36 cellular contexts compared by ENCODE assay signal in the genomic region with DNA sequence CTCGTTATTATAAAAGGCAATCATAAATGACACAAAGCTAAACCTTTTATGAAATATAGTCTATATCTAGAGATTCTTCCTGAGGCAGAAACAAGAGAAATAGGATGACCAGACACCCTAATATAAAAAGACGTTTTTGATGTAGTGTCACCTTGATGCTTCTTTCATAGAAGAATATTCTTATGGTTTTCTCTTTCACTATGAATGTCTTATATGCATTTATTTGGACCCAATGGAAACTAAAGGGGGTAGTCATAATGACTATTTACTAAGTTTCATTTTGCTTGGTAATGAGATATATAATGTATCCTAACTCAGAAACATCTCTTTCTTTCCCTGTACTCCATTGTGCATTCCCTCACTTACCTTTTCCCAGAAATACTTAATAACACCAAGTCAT.
"Had no signal": no experiment of that assay in that cellular context is flagged by ENCODE, and none has a peak within 500 bp of the region (broad histone marks: within the 10 kb centered on the region; RNA-seq: fewer than 3 reads in every experiment).

No MANE protein-coding gene starts in this region.

- H3K4me1 Mint-ChIP-seq: activated B cell treated with CpG ODN at 0.5 μM for 24 hours; activated naive CD4-positive, alpha-beta T cell treated with anti-CD3 and anti-CD28 coated beads, Interleukin-2, amount 10 ng/mL, durations not matched to agents 7 days and 5 days; activated naive CD8-positive, alpha-beta T cell treated with anti-CD3 and anti-CD28 coated beads, Interleukin-2, amount 10 ng/mL, durations not matched to agents 7 days and 5 days; brain; central memory CD8-positive, alpha-beta T cell had no signal

- H3K27me3 Mint-ChIP-seq: activated B cell treated with CpG ODN at 0.5 μM for 24 hours; activated CD4-positive, alpha-beta memory T cell treated with anti-CD3 and anti-CD28 coated beads for 36 hours; activated CD4-positive, alpha-beta T cell treated with anti-CD3 and anti-CD28 coated beads, Interleukin-2, amount 10 ng/mL, durations not matched to agents 24 days and 14 days; activated CD8-positive, alpha-beta T cell treated with anti-CD3 and anti-CD28 coated beads for 36 hours; activated naive CD4-positive, alpha-beta T cell treated with anti-CD3 and anti-CD28 coated beads, Interleukin-2, amount 10 ng/mL, durations not matched to agents 7 days and 5 days; activated naive CD4-positive, alpha-beta T cell treated with anti-CD3 and anti-CD28 coated beads, Interleukin-2, amount 50 U/mL, for 24 hours; activated naive CD8-positive, alpha-beta T cell; activated naive CD8-positive, alpha-beta T cell treated with anti-CD3 and anti-CD28 coated beads, Interleukin-2, amount 10 ng/mL, durations not matched to agents 7 days and 5 days; activated naive CD8-positive, alpha-beta T cell treated with anti-CD3 and anti-CD28 coated beads, Interleukin-2, amount 50 U/mL, for 24 hours; central memory CD8-positive, alpha-beta T cell had no signal

- H3K4me3 Mint-ChIP-seq: activated B cell treated with CpG ODN at 0.5 μM for 24 hours; activated CD4-positive, alpha-beta memory T cell treated with anti-CD3 and anti-CD28 coated beads for 36 hours; activated CD4-positive, alpha-beta T cell treated with anti-CD3 and anti-CD28 coated beads, Interleukin-2, amount 10 ng/mL, durations not matched to agents 24 days and 14 days; activated CD8-positive, alpha-beta T cell treated with anti-CD3 and anti-CD28 coated beads for 36 hours; activated naive CD4-positive, alpha-beta T cell treated with anti-CD3 and anti-CD28 coated beads, Interleukin-2, amount 10 ng/mL, durations not matched to agents 7 days and 5 days; activated naive CD4-positive, alpha-beta T cell treated with anti-CD3 and anti-CD28 coated beads, Interleukin-2, amount 50 U/mL, for 24 hours; activated naive CD8-positive, alpha-beta T cell; activated naive CD8-positive, alpha-beta T cell treated with anti-CD3 and anti-CD28 coated beads, Interleukin-2, amount 10 ng/mL, durations not matched to agents 7 days and 5 days; activated naive CD8-positive, alpha-beta T cell treated with anti-CD3 and anti-CD28 coated beads, Interleukin-2, amount 50 U/mL, for 24 hours; activated T-cell treated with anti-CD3 and anti-CD28 coated beads, Interleukin-2, amount 50 U/mL, for 4 hours; activated T-cell treated with anti-CD3 and anti-CD28 coated beads, Interleukin-2, amount 50 U/mL, for 72 hours; activated T-helper 1 cell treated with anti-CD3 and anti-CD28 coated beads, Interleukin-12 subunit alpha, Interleukin-12 subunit beta, Interleukin-2, Interleukin-4 antibody, amounts not matched to agents 30 ng/mL and 10 ng/mL and 1 ng/mL, durations not matched to agents 14 hours and 24 hours and 36 hours; brain; central memory CD8-positive, alpha-beta T cell; T-helper 1 cell treated with Interleukin-12 subunit alpha and Interleukin-12 subunit beta and Interleukin-4 antibody, amounts not matched to agents 30 μg/mL and 1 μg/mL, for 36 hours; T-helper 2 cell treated with Interferon-gamma antibody and Interleukin-4, amounts not matched to agents 5 μg/mL and 100 μg/mL, for 36 hours had no signal

- H3K27ac Mint-ChIP-seq: activated B cell treated with CpG ODN at 0.5 μM for 24 hours; activated CD4-positive, alpha-beta memory T cell treated with anti-CD3 and anti-CD28 coated beads for 36 hours; activated CD4-positive, alpha-beta T cell treated with anti-CD3 and anti-CD28 coated beads, Interleukin-2, amount 10 ng/mL, durations not matched to agents 24 days and 14 days; activated CD8-positive, alpha-beta T cell treated with anti-CD3 and anti-CD28 coated beads for 36 hours; activated naive CD4-positive, alpha-beta T cell treated with anti-CD3 and anti-CD28 coated beads, Interleukin-2, amount 10 ng/mL, durations not matched to agents 7 days and 5 days; activated naive CD4-positive, alpha-beta T cell treated with anti-CD3 and anti-CD28 coated beads, Interleukin-2, amount 50 U/mL, for 24 hours; activated naive CD8-positive, alpha-beta T cell; activated naive CD8-positive, alpha-beta T cell treated with anti-CD3 and anti-CD28 coated beads, Interleukin-2, amount 10 ng/mL, durations not matched to agents 7 days and 5 days; activated naive CD8-positive, alpha-beta T cell treated with anti-CD3 and anti-CD28 coated beads, Interleukin-2, amount 50 U/mL, for 24 hours; activated T-cell treated with anti-CD3 and anti-CD28 coated beads, Interleukin-2, amount 50 U/mL, for 72 hours; activated T-helper 1 cell treated with anti-CD3 and anti-CD28 coated beads, Interleukin-12 subunit alpha, Interleukin-12 subunit beta, Interleukin-2, Interleukin-4 antibody, amounts not matched to agents 30 ng/mL and 10 ng/mL and 1 ng/mL, durations not matched to agents 14 hours and 24 hours and 36 hours; activated T-helper 2 cell treated with anti-CD3 and anti-CD28 coated beads, Interferon-gamma antibody, Interleukin-2, Interleukin-4, amounts not matched to agents 10 μg/mL and 5 μg/mL and 100 μg/mL, durations not matched to agents 14 hours and 24 hours and 36 hours; brain; T-helper 1 cell treated with Interleukin-12 subunit alpha and Interleukin-12 subunit beta and Interleukin-4 antibody, amounts not matched to agents 30 μg/mL and 1 μg/mL, for 36 hours; T-helper 2 cell treated with Interferon-gamma antibody and Interleukin-4, amounts not matched to agents 5 μg/mL and 100 μg/mL, for 36 hours had no signal

- FAIRE-seq: bronchial epithelial cell, TTC549 had no signal

- ATAC-seq: activated CD8-positive, alpha-beta T cell treated with anti-CD3 and anti-CD28 coated beads for 36 hours; activated naive CD8-positive, alpha-beta T cell treated with anti-CD3 and anti-CD28 coated beads, Interleukin-2, amount 50 U/mL, for 24 hours; activated T-cell treated with anti-CD3 and anti-CD28 coated beads, Interleukin-2, amount 50 U/mL, for 4 hours had no signal

- H3K36me3 Mint-ChIP-seq: activated naive CD4-positive, alpha-beta T cell treated with anti-CD3 and anti-CD28 coated beads, Interleukin-2, amount 10 ng/mL, durations not matched to agents 7 days and 5 days; brain had no signal

- DNase-seq: activated B cell treated with CpG ODN at 0.5 μM for 24 hours; activated CD4-positive, alpha-beta memory T cell treated with anti-CD3 and anti-CD28 coated beads for 36 hours; activated CD4-positive, alpha-beta T cell treated with anti-CD3 and anti-CD28 coated beads for 4 hours; activated CD4-positive, alpha-beta T cell treated with anti-CD3 and anti-CD28 coated beads, Interleukin-2, amount 10 ng/mL, durations not matched to agents 24 days and 14 days; activated CD4-positive, alpha-beta T cell treated with anti-CD3 and anti-CD28 coated beads, Interleukin-2, amount 50 U/mL, for 1 hour; activated CD4-positive, alpha-beta T cell treated with anti-CD3 and anti-CD28 coated beads, Interleukin-2, amount 50 U/mL, for 4 hours; activated CD4-positive, CD25-positive, alpha-beta regulatory T cell treated with anti-CD3 and anti-CD28 coated beads, Interleukin-2, amount 50 U/mL, for 72 hours; activated CD8-positive, alpha-beta memory T cell treated with anti-CD3 and anti-CD28 coated beads, Interleukin-2, amount 50 U/mL, for 4 hours; activated CD8-positive, alpha-beta T cell treated with anti-CD3 and anti-CD28 coated beads for 36 hours; activated effector memory CD4-positive, alpha-beta T cell treated with Interleukin-2 at 50 U/mL for 16 hours; activated gamma-delta T cell; activated naive CD4-positive, alpha-beta T cell treated with anti-CD3 and anti-CD28 coated beads, Interleukin-2, amount 10 ng/mL, durations not matched to agents 7 days and 5 days; activated naive CD4-positive, alpha-beta T cell treated with Interleukin-2 at 50 U/mL for 16 hours; activated naive CD8-positive, alpha-beta T cell treated with anti-CD3 and anti-CD28 coated beads, Interleukin-2, amount 10 ng/mL, durations not matched to agents 7 days and 5 days; activated naive CD8-positive, alpha-beta T cell treated with anti-CD3 and anti-CD28 coated beads, Interleukin-2, amount 50 U/mL, for 24 hours; activated T-cell treated with anti-CD3 and anti-CD28 coated beads for 4 hours; activated T-cell treated with anti-CD3 and anti-CD28 coated beads, Interleukin-2, amount 50 U/mL, for 1 hour; activated T-cell treated with anti-CD3 and anti-CD28 coated beads, Interleukin-2, amount 50 U/mL, for 4 hours; activated T-cell treated with anti-CD3 and anti-CD28 coated beads, Interleukin-2, amount 50 U/mL, for 72 hours; amygdala; anterior cingulate cortex; caudate nucleus; cerebellar nuclear complex; T-helper 1 cell; T-helper 2 cell; T-helper 9 cell had no signal
